ENCODE assay signal across 16 cellular contexts in the genomic region with DNA sequence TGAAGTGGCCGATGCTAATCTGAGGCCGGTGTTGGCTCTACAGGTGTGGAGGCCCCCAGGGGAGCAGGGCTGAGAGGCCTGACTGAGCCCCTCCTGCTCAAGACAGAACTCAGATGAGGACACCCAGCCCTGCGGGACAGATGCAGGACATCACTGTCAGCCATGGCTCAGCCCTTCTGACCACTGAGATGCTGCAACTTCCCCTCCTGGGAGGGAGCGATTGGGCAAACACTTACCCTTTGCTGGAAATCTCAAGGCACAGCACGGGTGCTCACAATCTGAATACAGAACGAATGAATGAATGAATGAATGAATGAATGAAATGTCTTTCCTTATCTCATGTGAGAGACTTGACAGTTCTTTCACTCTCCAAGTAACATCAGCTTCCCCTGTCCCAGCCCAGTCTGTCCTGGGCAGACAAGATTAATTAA. TPM values are rescaled to one million over a fixed set of nuclear protein-coding genes. Genes with fewer than 3 reads are reported as not detected.
DNase-seq lines count a peak whose midpoint lies in the region; ATAC-seq and TF ChIP-seq lines count a peak whose summit lies in the region.
"Had no signal": no experiment of that assay in that cellular context is flagged by ENCODE, and none has a peak within 500 bp of the region (broad histone marks: within the 10 kb centered on the region; RNA-seq: fewer than 3 reads in every experiment).

No MANE protein-coding gene starts in this region.

- H3K36me3 ChIP-seq in mesenchymal stem cell (ENCODE audit: control insufficient read depth in 1 of 2, insufficient read depth in 2 of 2, low read depth in 1 of 2, low read length in 2 of 2) = no peaks in the 10 kb centered on the region
- H3K36me3 ChIP-seq in aorta (ENCODE audit: control insufficient read depth in 1 of 2, insufficient read depth in 2 of 2, low read length in 1 of 2) = no peaks in the 10 kb centered on the region
- no peaks in the 10 kb centered on the region for H3K36me3 ChIP-seq in vagina
- H3K36me3 ChIP-seq: thyroid gland had no signal

- H3K36me3 Mint-ChIP-seq in activated T-cell treated with anti-CD3 and anti-CD28 coated beads, Interleukin-2, amount 50 U/mL, for 24 hours (ENCODE audit: low read depth) = peaks cover 2% of the 10 kb centered on the region
- peaks cover 42% of the 10 kb centered on the region for H3K36me3 Mint-ChIP-seq in dendritic cell treated with granulocyte-macrophage colony-stimulating factor and Interleukin-4, amounts not matched to agents 40 ng/mL and 50 ng/mL, for 4 days (ENCODE audit: low read depth)

- no peak overlapping the region for H2BK12ac ChIP-seq in mesenchymal stem cell (ENCODE audit: low read length in 2 of 2)

- H3K4me1 Mint-ChIP-seq in activated T-cell treated with anti-CD3 and anti-CD28 coated beads, Interleukin-2, amount 50 U/mL, for 24 hours (ENCODE audit: low read depth) = peaks cover 29% of the 10 kb centered on the region
- peaks cover 98% of the 10 kb centered on the region for H3K4me1 Mint-ChIP-seq in dendritic cell treated with granulocyte-macrophage colony-stimulating factor and Interleukin-4, amounts not matched to agents 40 ng/mL and 50 ng/mL, for 4 days (ENCODE audit: low read depth)

- no peak overlapping the region for H2BK15ac ChIP-seq in mesenchymal stem cell (ENCODE audit: low read depth, poor library complexity, severe bottlenecking)

- no peak overlapping the region for H4K91ac ChIP-seq in mesenchymal stem cell (ENCODE audit: low read length)

- no peak overlapping the region for H3K4me2 ChIP-seq in mesenchymal stem cell (ENCODE audit: low read length, poor library complexity, severe bottlenecking)
- H3K4me2 ChIP-seq: A549 had no signal

- no peak overlapping the region for H3K27ac Mint-ChIP-seq in activated T-cell treated with anti-CD3 and anti-CD28 coated beads, Interleukin-2, amount 50 U/mL, for 24 hours
- peak overlapping the region; percentile 98 for H3K27ac Mint-ChIP-seq in dendritic cell treated with granulocyte-macrophage colony-stimulating factor and Interleukin-4, amounts not matched to agents 40 ng/mL and 50 ng/mL, for 4 days

- no peak overlapping the region for H3K23ac ChIP-seq in mesenchymal stem cell (ENCODE audit: low read length in 2 of 2)

- intact Hi-C loops in dendritic cell treated with granulocyte-macrophage colony-stimulating factor and Interleukin-4, amounts not matched to agents 40 ng/mL and 50 ng/mL, for 4 days (cut with micrococcal nuclease) = no loop called here
- intact Hi-C loops in aorta (cut with DNase I) (no loop called here), vagina (cut with DNase I) (no loop called here)

- TF ChIP-seq CTCF in omental fat pad (IDR thresholded peaks at IDR 0.05) (no peak), vagina (IDR thresholded peaks at IDR 0.05) (no peak)

- H3K27ac ChIP-seq in mesenchymal stem cell (ENCODE audit: low read length, poor library complexity, severe bottlenecking) (no peak overlapping the region), aorta (ENCODE audit: low read depth in 1 of 2, low read length in 2 of 2) (no peak overlapping the region), vagina (no peak overlapping the region)
- H3K27ac ChIP-seq: A549, thyroid gland had no signal

- no peak for TF ChIP-seq POLR2A in vagina (IDR thresholded peaks at IDR 0.05)

- peaks cover 0 to 42% of the 10 kb centered on the region in 2 experiments for H3K27me3 ChIP-seq in mesenchymal stem cell (ENCODE audit: control insufficient read depth in 1 of 2, insufficient read depth in 1 of 2, low read length in 2 of 2)
- H3K27me3 ChIP-seq in aorta (ENCODE audit: control insufficient read depth in 1 of 2, insufficient read depth in 2 of 2, low read length in 1 of 2) = no peaks in the 10 kb centered on the region
- no peaks in the 10 kb centered on the region for H3K27me3 ChIP-seq in vagina
- H3K27me3 ChIP-seq: thyroid gland had no signal

- H3K18ac ChIP-seq in mesenchymal stem cell (ENCODE audit: low read depth in 1 of 2, low read length in 2 of 2) = no peak overlapping the region

- H3K4me3 ChIP-seq in mesenchymal stem cell (ENCODE audit: insufficient read depth in 1 of 2, low read depth in 1 of 2, low read length in 2 of 2) = no peak overlapping the region
- H3K4me3 ChIP-seq in aorta (ENCODE audit: low read length in 2 of 2) = no peak overlapping the region
- no peak overlapping the region for H3K4me3 ChIP-seq in vagina
- H3K4me3 ChIP-seq: A549, thyroid gland had no signal

- WGBS in mesenchymal stem cell = 85% methylated on average over 4 of the region's 6 CpGs
- WGBS in aorta, 2 donors = 72 to 81% methylated on average over 6 of the region's 6 CpGs

- H3K27me3 Mint-ChIP-seq in activated T-cell treated with anti-CD3 and anti-CD28 coated beads, Interleukin-2, amount 50 U/mL, for 24 hours = no peaks in the 10 kb centered on the region
- H3K27me3 Mint-ChIP-seq in dendritic cell treated with granulocyte-macrophage colony-stimulating factor and Interleukin-4, amounts not matched to agents 40 ng/mL and 50 ng/mL, for 4 days = no peaks in the 10 kb centered on the region

- H3K14ac ChIP-seq in mesenchymal stem cell (ENCODE audit: low read length in 2 of 2) = peak overlapping the region in 1 of 2 experiments; percentile 28

- no peak overlapping the region for H2AFZ ChIP-seq in mesenchymal stem cell (ENCODE audit: low read depth, low read length)

- DNase-seq in activated T-cell treated with anti-CD3 and anti-CD28 coated beads, Interleukin-2, amount 50 U/mL, for 24 hours = peak; percentile 9
- DNase-seq in activated T-cell treated with anti-CD3 and anti-CD28 coated beads, Interleukin-2, amount 50 U/mL, for 48 hours = no peak
- DNase-seq in mesenchymal stem cell (no peak), aorta (peak in 1 of 2 donors; percentile 80), omental fat pad (ENCODE audit: low spot score) (no peak), vagina (ENCODE audit: extremely low spot score in 2 of 2) (no peak)
- DNase-seq: Calu3, cortex of kidney, NCI-H1417 treated with DMSO at 0.1 percent for 48 hours, thyroid gland had no signal

- no peak overlapping the region for H3K4ac ChIP-seq in mesenchymal stem cell (ENCODE audit: low read depth in 1 of 2, low read length in 2 of 2)

- no peak overlapping the region for H3K4me3 Mint-ChIP-seq in activated T-cell treated with anti-CD3 and anti-CD28 coated beads, Interleukin-2, amount 50 U/mL, for 24 hours
- peak overlapping the region; percentile 81 for H3K4me3 Mint-ChIP-seq in dendritic cell treated with granulocyte-macrophage colony-stimulating factor and Interleukin-4, amounts not matched to agents 40 ng/mL and 50 ng/mL, for 4 days
- H3K4me3 Mint-ChIP-seq: neural crest cell had no signal

- H3K9ac ChIP-seq in mesenchymal stem cell (ENCODE audit: low read length) = no peak overlapping the region

- peaks cover 7% of the 10 kb centered on the region for H3K9me3 Mint-ChIP-seq in activated T-cell treated with anti-CD3 and anti-CD28 coated beads, Interleukin-2, amount 50 U/mL, for 24 hours
- H3K9me3 Mint-ChIP-seq in dendritic cell treated with granulocyte-macrophage colony-stimulating factor and Interleukin-4, amounts not matched to agents 40 ng/mL and 50 ng/mL, for 4 days = no peaks in the 10 kb centered on the region

- H2AK5ac ChIP-seq in mesenchymal stem cell (ENCODE audit: low read length, severe bottlenecking) = no peak overlapping the region

- no peak overlapping the region for H2BK120ac ChIP-seq in mesenchymal stem cell (ENCODE audit: low read depth, low read length)

- no peaks in the 10 kb centered on the region for H3K79me1 ChIP-seq in mesenchymal stem cell (replicated peaks; ENCODE audit: low read length, poor library complexity, severe bottlenecking)

- H3K4me1 ChIP-seq in mesenchymal stem cell (ENCODE audit: control insufficient read depth, insufficient read depth, low read depth, low read length) (no peaks in the 10 kb centered on the region), aorta (ENCODE audit: control insufficient read depth in 1 of 2, insufficient read depth in 2 of 2, low read length in 2 of 2) (no peaks in the 10 kb centered on the region), vagina (no peaks in the 10 kb centered on the region)
- H3K4me1 ChIP-seq: A549, thyroid gland had no signal

- no peak overlapping the region for H2BK5ac ChIP-seq in mesenchymal stem cell (ENCODE audit: low read depth, low read length, poor library complexity, severe bottlenecking)

- peak overlapping the region; percentile 28 for H4K8ac ChIP-seq in mesenchymal stem cell (ENCODE audit: low read length)

- H3K9me3 ChIP-seq in mesenchymal stem cell (ENCODE audit: control insufficient read depth, low read length) = peaks cover 7% of the 10 kb centered on the region
- H3K9me3 ChIP-seq in aorta (ENCODE audit: control insufficient read depth, low read length) = no peaks in the 10 kb centered on the region
- no peaks in the 10 kb centered on the region for H3K9me3 ChIP-seq in vagina
- H3K9me3 ChIP-seq: thyroid gland had no signal

- ATAC-seq in aorta (ENCODE audit: low FRiP score) (peak; percentile 39), omental fat pad (ENCODE audit: low FRiP score) (no peak), HG03432 (IDR thresholded peaks at IDR 0.05; ENCODE audit: unreplicated experiment) (no peak)
- ATAC-seq: A549 had no signal

RNA-seq across cellular contexts. Expression of a gene that starts 3.5 kb away (rescaled TPM):
- polyA plus RNA-seq in mesenchymal stem cell (2013, experiment 1 of 2) = 0.18 TPM
- 0.14 TPM for polyA plus RNA-seq in mesenchymal stem cell (2013, experiment 2 of 2)
- total RNA-seq in aorta = 1 to 10 TPM; 3.0 to 4.5 TPM
- polyA plus RNA-seq in aorta = 1 to 10 TPM in 1 of 2 donors, under 1 TPM in 1; 0.97 to 2.3 TPM
- total RNA-seq in omental fat pad = 10 to 100 TPM in 1 of 4 donors, 1 to 10 TPM in 3; 1.9 to 10.7 (median 6.3) TPM
- total RNA-seq in vagina = 1.5 TPM
- total RNA-seq: activated CD8-positive, alpha-beta memory T cell treated with anti-CD3 and anti-CD28 coated beads for 36 hours; Calu3; neural crest cell; RPMI7951 had no signal
- polyA plus RNA-seq: A549 had no signal

RNA-seq across cellular contexts. Expression of a gene that starts 13.9 kb away (rescaled TPM):
- polyA plus RNA-seq in mesenchymal stem cell (2013, experiment 1 of 2) = 0.21 TPM
- polyA plus RNA-seq in mesenchymal stem cell (2013, experiment 2 of 2) = 0.25 TPM
- total RNA-seq in aorta (10 to 100 TPM; 10.4 to 11.5 TPM), omental fat pad (10 to 100 TPM in 3 of 4 donors, 1 to 10 TPM in 1; 3.5 to 25.0 (median 20.4) TPM), vagina (5.9 TPM)
- polyA plus RNA-seq in aorta = 1 to 10 TPM; 1.1 to 6.3 TPM
- total RNA-seq: Calu3, neural crest cell, RPMI7951 had no signal
- polyA plus RNA-seq: A549 had no signal

RNA-seq across cellular contexts. Expression of a gene that starts 30.4 kb away (rescaled TPM):
- polyA plus RNA-seq in mesenchymal stem cell (2013, experiment 1 of 2) = 2.5 TPM
- polyA plus RNA-seq in mesenchymal stem cell (2013, experiment 2 of 2) = 2.7 TPM
- 1 to 10 TPM; 4.1 to 5.4 TPM for total RNA-seq in aorta
- polyA plus RNA-seq in aorta = 1 to 10 TPM; 1.1 to 2.6 TPM
- 10 to 100 TPM in 2 of 4 donors, 1 to 10 TPM in 2; 7.1 to 14.2 (median 9.5) TPM for total RNA-seq in omental fat pad
- 8.8 TPM for total RNA-seq in vagina

RNA-seq across cellular contexts. Expression of a gene that starts 55.9 kb away (rescaled TPM):
- polyA plus RNA-seq in mesenchymal stem cell (2013, experiment 1 of 2) = not detected
- polyA plus RNA-seq in mesenchymal stem cell (2013, experiment 2 of 2) = not detected
- total RNA-seq in aorta (under 1 TPM; 0.57 to 0.71 TPM), omental fat pad (not detected), vagina (not detected)
- polyA plus RNA-seq in aorta = under 1 TPM in 1 of 2 donors, not detected in 1; 0.10 TPM
- total RNA-seq: RPMI7951, thyroid gland had no signal
